Comparison of ENCODE assay signal across 1 cellular context in the genomic region with DNA sequence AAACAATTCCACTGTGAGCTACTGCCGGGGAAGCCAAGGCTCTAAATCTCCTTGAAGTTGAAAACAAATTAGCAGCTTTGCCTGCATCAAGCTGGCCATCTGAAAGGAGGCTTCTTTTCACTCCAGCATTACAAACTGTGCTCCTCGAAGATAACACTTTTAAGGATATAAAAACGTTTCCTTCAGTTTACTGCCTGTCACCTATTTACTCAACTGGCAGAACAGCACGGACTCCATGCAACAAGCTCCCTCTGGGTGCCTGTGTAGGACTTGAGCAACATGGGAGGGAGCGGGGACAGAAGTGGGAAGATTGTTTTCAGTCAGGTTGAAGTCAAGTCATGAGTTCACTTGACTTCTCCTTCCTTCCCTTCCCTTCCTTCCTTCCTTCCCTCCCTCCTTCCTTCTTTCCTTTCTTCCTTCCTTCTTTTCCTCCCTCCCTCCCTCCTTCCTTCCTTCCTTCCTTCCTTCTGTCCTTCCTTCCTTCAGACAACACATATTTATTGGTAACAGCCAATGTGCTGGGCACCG.
TF ChIP-seq lines count a peak whose summit lies in the region.

No MANE protein-coding gene starts in this region.

TF ChIP-seq in GM23338, 12 proteins besides CTCF, POLR2A, EP300 and RAD21:
- TF ChIP-seq, protein P1, sequence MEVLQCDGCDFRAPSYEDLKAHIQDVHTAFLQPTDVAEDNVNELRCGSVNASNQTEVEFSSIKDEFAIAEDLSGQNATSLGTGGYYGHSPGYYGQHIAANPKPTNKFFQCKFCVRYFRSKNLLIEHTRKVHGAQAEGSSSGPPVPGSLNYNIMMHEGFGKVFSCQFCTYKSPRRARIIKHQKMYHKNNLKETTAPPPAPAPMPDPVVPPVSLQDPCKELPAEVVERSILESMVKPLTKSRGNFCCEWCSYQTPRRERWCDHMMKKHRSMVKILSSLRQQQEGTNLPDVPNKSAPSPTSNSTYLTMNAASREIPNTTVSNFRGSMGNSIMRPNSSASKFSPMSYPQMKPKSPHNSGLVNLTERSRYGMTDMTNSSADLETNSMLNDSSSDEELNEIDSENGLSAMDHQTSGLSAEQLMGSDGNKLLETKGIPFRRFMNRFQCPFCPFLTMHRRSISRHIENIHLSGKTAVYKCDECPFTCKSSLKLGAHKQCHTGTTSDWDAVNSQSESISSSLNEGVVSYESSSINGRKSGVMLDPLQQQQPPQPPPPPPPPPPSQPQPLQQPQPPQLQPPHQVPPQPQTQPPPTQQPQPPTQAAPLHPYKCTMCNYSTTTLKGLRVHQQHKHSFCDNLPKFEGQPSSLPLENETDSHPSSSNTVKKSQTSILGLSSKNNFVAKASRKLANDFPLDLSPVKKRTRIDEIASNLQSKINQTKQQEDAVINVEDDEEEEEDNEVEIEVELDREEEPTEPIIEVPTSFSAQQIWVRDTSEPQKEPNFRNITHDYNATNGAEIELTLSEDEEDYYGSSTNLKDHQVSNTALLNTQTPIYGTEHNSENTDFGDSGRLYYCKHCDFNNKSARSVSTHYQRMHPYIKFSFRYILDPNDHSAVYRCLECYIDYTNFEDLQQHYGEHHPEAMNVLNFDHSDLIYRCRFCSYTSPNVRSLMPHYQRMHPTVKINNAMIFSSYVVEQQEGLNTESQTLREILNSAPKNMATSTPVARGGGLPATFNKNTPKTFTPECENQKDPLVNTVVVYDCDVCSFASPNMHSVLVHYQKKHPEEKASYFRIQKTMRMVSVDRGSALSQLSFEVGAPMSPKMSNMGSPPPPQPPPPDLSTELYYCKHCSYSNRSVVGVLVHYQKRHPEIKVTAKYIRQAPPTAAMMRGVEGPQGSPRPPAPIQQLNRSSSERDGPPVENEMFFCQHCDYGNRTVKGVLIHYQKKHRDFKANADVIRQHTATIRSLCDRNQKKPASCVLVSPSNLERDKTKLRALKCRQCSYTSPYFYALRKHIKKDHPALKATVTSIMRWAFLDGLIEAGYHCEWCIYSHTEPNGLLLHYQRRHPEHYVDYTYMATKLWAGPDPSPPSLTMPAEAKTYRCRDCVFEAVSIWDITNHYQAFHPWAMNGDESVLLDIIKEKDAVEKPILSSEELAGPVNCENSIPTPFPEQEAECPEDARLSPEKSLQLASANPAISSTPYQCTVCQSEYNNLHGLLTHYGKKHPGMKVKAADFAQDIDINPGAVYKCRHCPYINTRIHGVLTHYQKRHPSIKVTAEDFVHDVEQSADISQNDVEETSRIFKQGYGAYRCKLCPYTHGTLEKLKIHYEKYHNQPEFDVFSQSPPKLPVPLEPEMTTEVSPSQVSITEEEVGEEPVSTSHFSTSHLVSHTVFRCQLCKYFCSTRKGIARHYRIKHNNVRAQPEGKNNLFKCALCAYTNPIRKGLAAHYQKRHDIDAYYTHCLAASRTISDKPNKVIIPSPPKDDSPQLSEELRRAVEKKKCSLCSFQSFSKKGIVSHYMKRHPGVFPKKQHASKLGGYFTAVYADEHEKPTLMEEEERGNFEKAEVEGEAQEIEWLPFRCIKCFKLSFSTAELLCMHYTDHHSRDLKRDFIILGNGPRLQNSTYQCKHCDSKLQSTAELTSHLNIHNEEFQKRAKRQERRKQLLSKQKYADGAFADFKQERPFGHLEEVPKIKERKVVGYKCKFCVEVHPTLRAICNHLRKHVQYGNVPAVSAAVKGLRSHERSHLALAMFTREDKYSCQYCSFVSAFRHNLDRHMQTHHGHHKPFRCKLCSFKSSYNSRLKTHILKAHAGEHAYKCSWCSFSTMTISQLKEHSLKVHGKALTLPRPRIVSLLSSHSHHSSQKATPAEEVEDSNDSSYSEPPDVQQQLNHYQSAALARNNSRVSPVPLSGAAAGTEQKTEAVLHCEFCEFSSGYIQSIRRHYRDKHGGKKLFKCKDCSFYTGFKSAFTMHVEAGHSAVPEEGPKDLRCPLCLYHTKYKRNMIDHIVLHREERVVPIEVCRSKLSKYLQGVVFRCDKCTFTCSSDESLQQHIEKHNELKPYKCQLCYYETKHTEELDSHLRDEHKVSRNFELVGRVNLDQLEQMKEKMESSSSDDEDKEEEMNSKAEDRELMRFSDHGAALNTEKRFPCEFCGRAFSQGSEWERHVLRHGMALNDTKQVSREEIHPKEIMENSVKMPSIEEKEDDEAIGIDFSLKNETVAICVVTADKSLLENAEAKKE (CRISPR knock-in tag; IDR thresholded peaks at IDR 0.05) = no peak
- TF ChIP-seq ZNF331 (CRISPR knock-in tag; IDR thresholded peaks at IDR 0.05; ENCODE audit: low read depth) = no peak
- TF ChIP-seq EZH2phosphoT487 (IDR thresholded peaks at IDR 0.05; ENCODE audit: unreplicated experiment) = no peak
- TF ChIP-seq REST (IDR thresholded peaks at IDR 0.05; ENCODE audit: unreplicated experiment) = no peak
- no peak for TF ChIP-seq ZNF114 (CRISPR knock-in tag; IDR thresholded peaks at IDR 0.05)
- no peak for TF ChIP-seq NANOG (IDR thresholded peaks at IDR 0.05; ENCODE audit: borderline replicate concordance)
- no peak for TF ChIP-seq CREB1 (CRISPR knock-in tag; IDR thresholded peaks at IDR 0.05; ENCODE audit: low read depth)
- no peak for TF ChIP-seq JUNB (IDR thresholded peaks at IDR 0.05; ENCODE audit: unreplicated experiment)
- TF ChIP-seq EZH2 (IDR thresholded peaks at IDR 0.05; ENCODE audit: low read depth, unreplicated experiment) = no peak
- no peak for TF ChIP-seq POLR2AphosphoS5 (IDR thresholded peaks at IDR 0.05; ENCODE audit: low read depth)
